In the genomic region with DNA sequence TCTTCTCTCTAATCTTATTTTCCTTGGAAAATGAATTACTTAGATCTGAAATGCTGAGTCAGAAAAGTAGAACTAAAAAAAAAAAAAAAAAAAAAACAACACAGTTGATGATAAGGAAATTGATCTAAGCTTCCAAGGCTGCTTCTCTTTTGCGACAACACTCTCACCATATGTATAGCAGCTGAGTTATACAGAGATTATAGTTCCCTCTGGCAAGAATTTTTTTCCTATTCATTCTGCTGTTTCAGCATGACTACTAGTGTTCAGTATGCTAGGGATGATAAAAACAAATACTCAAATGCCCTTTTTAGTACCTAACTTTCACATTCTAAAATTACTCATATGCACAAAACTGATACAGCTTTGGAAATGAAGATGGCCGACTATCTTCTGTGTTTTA, we compare ENCODE assay signal across 11 cellular contexts.
DNase-seq lines count a peak whose midpoint lies in the region; ATAC-seq, FAIRE-seq and TF ChIP-seq lines count a peak whose summit lies in the region.
"Had no signal": no experiment of that assay in that cellular context is flagged by ENCODE, and none has a peak within 500 bp of the region (broad histone marks: within the 10 kb centered on the region; RNA-seq: fewer than 3 reads in every experiment).

No MANE protein-coding gene starts in this region.

- H3K27me3 ChIP-seq in astrocyte (ENCODE audit: insufficient read depth, low read length): no peaks in the 10 kb centered on the region
- H3K27me3 ChIP-seq: tibial nerve had no signal

- peak overlapping the region; percentile 47 for H3K27ac ChIP-seq in astrocyte (ENCODE audit: low read depth, low read length)

- peak overlapping the region; percentile 2 for H3K9ac ChIP-seq in astrocyte (ENCODE audit: low read length)

- H3K9me3 Mint-ChIP-seq in astrocyte (ENCODE audit: unreplicated experiment): no peaks in the 10 kb centered on the region

- no peak overlapping the region for H2AFZ ChIP-seq in astrocyte (ENCODE audit: low read depth, low read length)

- peaks cover 9% of the 10 kb centered on the region for H3K36me3 Mint-ChIP-seq in astrocyte (ENCODE audit: low read depth, unreplicated experiment)

- peak overlapping the region; percentile 40 for H3K4me2 ChIP-seq in astrocyte (ENCODE audit: low read length)

- H3K27ac Mint-ChIP-seq in astrocyte (ENCODE audit: unreplicated experiment): peak overlapping the region; percentile 65

- no peak overlapping the region for H3K4me3 ChIP-seq in astrocyte (ENCODE audit: insufficient read depth, low read depth, low read length)
- H3K4me3 ChIP-seq in skeletal muscle cell (ENCODE audit: low read depth, low read length): no peak overlapping the region
- H3K4me3 ChIP-seq: tibial nerve had no signal

- no peaks in the 10 kb centered on the region for H4K20me1 ChIP-seq in astrocyte (ENCODE audit: insufficient read depth, low read length)

- H3K79me2 ChIP-seq in astrocyte (ENCODE audit: insufficient read depth, low read length): no peaks in the 10 kb centered on the region

- no peaks in the 10 kb centered on the region for H3K9me3 ChIP-seq in astrocyte (ENCODE audit: insufficient read depth, low read depth, low read length)
- H3K9me3 ChIP-seq: tibial nerve had no signal

- H3K27me3 Mint-ChIP-seq in astrocyte (ENCODE audit: low read depth, unreplicated experiment): no peaks in the 10 kb centered on the region

- no peaks in the 10 kb centered on the region for H3K36me3 ChIP-seq in astrocyte (ENCODE audit: insufficient read depth, low read length)

- H3K4me1 Mint-ChIP-seq in astrocyte (ENCODE audit: low read depth, unreplicated experiment): peaks cover 39% of the 10 kb centered on the region

- ATAC-seq in activated CD4-positive, CD25-positive, alpha-beta regulatory T cell treated with anti-CD3 and anti-CD28 coated beads, Interleukin-2, amount 50 U/mL, for 24 hours: peak; percentile 33 to 50
- peak; percentile 62 for ATAC-seq in HG02623 (IDR thresholded peaks at IDR 0.05; ENCODE audit: unreplicated experiment)

- intact Hi-C loops in posterior vena cava (cut with DNase I): loop anchor here (5.0 to 10.0 kb wide), 3 partner anchors 267 to 587 kb away; partner anchors contain the start of gene MLLT3 (in 2 of the 2)
- intact Hi-C loops in head of caudate nucleus (cut with DNase I): loop anchor here (5.0 kb wide), 2 partner anchors 267 to 587 kb away; partner anchors contain the start of gene MLLT3

- FAIRE-seq in astrocyte (lab: Jason Lieb, UNC): peak; percentile 54

- TF ChIP-seq CTCF in astrocyte (IDR thresholded peaks at IDR 0.05; ENCODE audit: insufficient read depth, low read depth, low read length): no peak

- no peak for DNase-seq in activated CD4-positive, CD25-positive, alpha-beta regulatory T cell (lab: John Stamatoyannopoulos, UW)
- DNase-seq in astrocyte (ENCODE audit: low read depth) (peak; percentile 74), skeletal muscle cell (ENCODE audit: low read depth) (peak; percentile 65), posterior vena cava (ENCODE audit: low spot score) (no peak), head of caudate nucleus (no peak), globus pallidus (ENCODE audit: low spot score) (no peak)
- DNase-seq: 8988T, NCI-H2227 treated with DMSO at 0.1 percent for 48 hours had no signal

- H3K4me1 ChIP-seq in astrocyte (ENCODE audit: insufficient read depth, low read length): peaks cover 30% of the 10 kb centered on the region

- no peak overlapping the region for H3K4me3 Mint-ChIP-seq in astrocyte (ENCODE audit: unreplicated experiment)

Comparison
In these comparisons a context has a peak if more than half of its experiments do, and no peak if none do; other contexts are left out.
1. DNase-seq: peak in astrocyte (single experiment) and skeletal muscle cell (single experiment); none in activated CD4-positive, CD25-positive, alpha-beta regulatory T cell (0 of 4), posterior vena cava (single experiment), head of caudate nucleus (0 of 42) and globus pallidus (single experiment).